ENCODE assay signal across 8 cellular contexts in the genomic region with DNA sequence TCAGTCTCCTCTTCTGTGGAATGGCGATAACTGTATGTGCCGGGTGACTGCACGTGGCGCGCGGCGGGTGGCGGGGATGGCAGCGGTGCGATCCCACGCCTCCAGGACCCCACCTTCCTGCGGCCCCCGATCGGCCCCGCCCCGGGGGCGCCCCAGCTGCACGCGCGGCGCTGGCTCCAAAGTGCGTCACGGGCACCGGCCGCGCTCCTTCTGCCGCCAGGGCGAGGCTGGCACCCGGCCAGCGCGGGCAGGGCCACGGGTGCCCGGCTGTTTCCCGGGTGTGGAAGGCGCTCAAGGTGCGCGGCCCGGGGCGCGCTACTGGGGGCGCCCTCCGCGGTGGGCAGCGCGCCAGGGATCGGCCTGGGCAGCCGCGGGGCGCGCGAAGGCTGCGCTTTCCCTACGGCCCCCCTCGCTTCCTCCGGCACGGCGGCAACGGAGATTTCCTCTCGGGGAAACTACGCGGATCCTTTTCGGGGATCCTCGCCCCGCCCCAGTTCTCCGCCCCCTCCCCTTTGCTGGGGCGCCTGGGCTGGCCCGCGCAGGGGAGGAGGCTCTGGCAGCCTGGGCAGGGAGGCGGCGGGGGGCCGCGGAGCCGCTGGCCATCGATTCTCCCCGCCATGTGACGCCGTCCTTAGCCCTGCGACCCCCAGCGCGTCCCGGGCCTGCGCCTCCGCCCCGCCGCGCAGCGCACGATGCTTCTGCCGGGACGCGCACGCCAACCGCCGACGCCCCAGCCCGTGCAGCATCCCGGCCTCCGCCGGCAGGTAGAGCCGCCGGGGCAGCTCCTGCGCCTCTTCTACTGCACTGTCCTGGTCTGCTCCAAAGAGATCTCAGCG. TPM values are rescaled to one million over a fixed set of nuclear protein-coding genes. Genes with fewer than 3 reads are reported as not detected.
DNase-seq lines count a peak whose midpoint lies in the region; ATAC-seq and TF ChIP-seq lines count a peak whose summit lies in the region.

A gene with protein sequence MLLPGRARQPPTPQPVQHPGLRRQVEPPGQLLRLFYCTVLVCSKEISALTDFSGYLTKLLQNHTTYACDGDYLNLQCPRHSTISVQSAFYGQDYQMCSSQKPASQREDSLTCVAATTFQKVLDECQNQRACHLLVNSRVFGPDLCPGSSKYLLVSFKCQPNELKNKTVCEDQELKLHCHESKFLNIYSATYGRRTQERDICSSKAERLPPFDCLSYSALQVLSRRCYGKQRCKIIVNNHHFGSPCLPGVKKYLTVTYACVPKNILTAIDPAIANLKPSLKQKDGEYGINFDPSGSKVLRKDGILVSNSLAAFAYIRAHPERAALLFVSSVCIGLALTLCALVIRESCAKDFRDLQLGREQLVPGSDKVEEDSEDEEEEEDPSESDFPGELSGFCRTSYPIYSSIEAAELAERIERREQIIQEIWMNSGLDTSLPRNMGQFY (plus strand): TSS at position 545 of the 836 bp plus-strand sequence. CDS start 148 bp downstream, at position 693.

- 1% methylated on average over 54 of the region's 103 CpGs; no CpG with 5 or more reads in 1 of the 2 experiments for WGBS in IMR-90 (ENCODE audit: extremely low coverage in 2 of 2, insufficient read length in 1 of 2), 2 experiments
- 0 to 4% (median 1%) methylated on average over 11 to 103 of the region's 103 CpGs for WGBS in spleen, 5 donors

- POLR2A ChIA-PET in IMR-90 (lab: Charles Lee; ENCODE audit: unreplicated experiment): no interaction called here

- H3K23ac ChIP-seq in IMR-90 (ENCODE audit: low read depth, low read length): 0 out of 2 replicates have a peak within 1 kb of the TSS, but pooled peaks have one; percentile 11

- H3K36me3 ChIP-seq in IMR-90 (ENCODE audit: control insufficient read depth, insufficient read depth, low read length) (no peaks in the 10 kb centered on the region), spleen (no peaks in the 10 kb centered on the region)

- peak within 1 kb of the TSS; percentile 81 for H3K9ac ChIP-seq in IMR-90 (ENCODE audit: low read depth, low read length)

- TF ChIP-seq CTCF in IMR-90 (conservative IDR thresholded peaks at IDR 0.05; ENCODE audit: low read depth, low read length) (0 out of 2 replicates have a peak, but pooled peaks have one; percentile 9), spleen (IDR thresholded peaks at IDR 0.05 in 8 of 11, conservative IDR thresholded peaks at IDR 0.05 in 3 of 11) (peak in 3 of 11 experiments; percentile 10 to 31 (median 25))

- H3K9me1 ChIP-seq in IMR-90 (ENCODE audit: insufficient read depth, low read length): no peaks in the 10 kb centered on the region; the same call in 1 of the 2 replicates

- dilution Hi-C loops in IMR-90 (cut with HindIII; ENCODE audit: low sequenced_read_pairs, unreplicated experiment): no loop called here

- peak within 1 kb of the TSS; percentile 91 for H2AFZ ChIP-seq in IMR-90 (replicated peaks; ENCODE audit: low read length, poor library complexity)

- no peak within 1 kb of the TSS for H2BK20ac ChIP-seq in IMR-90 (ENCODE audit: low read depth, low read length)

- in situ Hi-C loops in IMR-90 (cut with MboI; ENCODE audit: low sequenced_read_pairs): no loop called here

- H3K18ac ChIP-seq in IMR-90 (ENCODE audit: low read depth, low read length): peak within 1 kb of the TSS; percentile 42

- CTCF ChIA-PET in IMR-90 (lab: Yijun Ruan, JAX): interaction anchor here (0.6 kb wide), 1 partner anchor 9 kb away, joined by 4 read pairs; no protein-coding TSS in a partner anchor

- intact Hi-C loops in IMR-90 (cut with micrococcal nuclease) (loop anchor here (5.0 to 10.0 kb wide), 2 partner anchors 82 to 110 kb away; no protein-coding TSS in a partner anchor), spleen (cut with DNase I; ENCODE audit: low total_unique reads) (no loop called here)

- H3K4ac ChIP-seq in IMR-90 (ENCODE audit: low read depth, low read length): peak within 1 kb of the TSS; percentile 11; the same call in 1 of the 2 replicates

- no peak within 1 kb of the TSS for H2BK120ac ChIP-seq in IMR-90 (ENCODE audit: low read depth, low read length)

- H3K56ac ChIP-seq in IMR-90 (ENCODE audit: extremely low read depth, insufficient read depth, low read length): 0 out of 2 replicates have a peak within 1 kb of the TSS, but pooled peaks have one; percentile 32

- peak; percentile 27 for DNase-seq in 8988T
- DNase-seq in IMR-90: peak; percentile 30
- peak in 41 of 61 donors; percentile 19 to 84 (median 56) for DNase-seq in caudate nucleus (lab: John Stamatoyannopoulos, UW)
- peak; percentile 30 for DNase-seq in iris pigment epithelial cell (ENCODE audit: low read depth)
- peak; percentile 86 for DNase-seq in spleen
- no peak for DNase-seq in DMS114 treated with DMSO at 0.1 percent for 48 hours (lab: John Stamatoyannopoulos, UW; ENCODE audit: unreplicated experiment)

- H2AK9ac ChIP-seq in IMR-90 (replicated peaks; ENCODE audit: low read depth, low read length, poor library complexity): peak within 1 kb of the TSS; percentile 92

- TF ChIP-seq POLR2A in IMR-90 (IDR thresholded peaks at IDR 0.05; ENCODE audit: low read depth, low read length): no peak; the same call in 1 of the 2 replicates
- peak in 1 of 3 donors; percentile 33 for TF ChIP-seq POLR2A in spleen (IDR thresholded peaks at IDR 0.05)

- peaks cover 10% of the 10 kb centered on the region for H3K4me1 ChIP-seq in IMR-90 (ENCODE audit: control insufficient read depth, insufficient read depth, low read length)
- peaks cover 10 to 74% (median 47%) of the 10 kb centered on the region in 6 donors for H3K4me1 ChIP-seq in spleen

- peak within 1 kb of the TSS; percentile 64 for H3K4me3 ChIP-seq in IMR-90 (ENCODE audit: insufficient read depth, low read depth, low read length)
- H3K4me3 ChIP-seq in spleen: peak within 1 kb of the TSS; percentile 63 to 89 (median 71)

- H4K8ac ChIP-seq in IMR-90 (ENCODE audit: low read depth in 2 of 2, low read length in 2 of 2): peak within 1 kb of the TSS; percentile 63 to 94

- H3K27ac ChIP-seq in IMR-90 (ENCODE audit: insufficient read depth, low read length) (peak within 1 kb of the TSS; percentile 66), caudate nucleus (ENCODE audit: low read depth, low read length) (peak within 1 kb of the TSS; percentile 98), spleen (peak within 1 kb of the TSS; percentile 90 to 98 (median 94))

- no TSS peak for BruUV-seq in IMR-90 (replicated peaks; lab: Mats Ljungman, UMichigan)

- H3K14ac ChIP-seq in IMR-90 (replicated peaks; ENCODE audit: low read depth, low read length): 0 out of 2 replicates have a peak within 1 kb of the TSS, but pooled peaks have one; percentile 16

- H3K9me3 ChIP-seq in IMR-90 (ENCODE audit: control insufficient read depth, insufficient read depth, low read length) (no peaks in the 10 kb centered on the region), spleen (no peaks in the 10 kb centered on the region)

- H4K20me1 ChIP-seq in IMR-90 (ENCODE audit: insufficient read depth, low read length): no peaks in the 10 kb centered on the region

- peak within 1 kb of the TSS; percentile 85 for H4K5ac ChIP-seq in IMR-90 (ENCODE audit: low read depth, low read length)

- H4K91ac ChIP-seq in IMR-90 (ENCODE audit: insufficient read depth, low read depth, low read length): 0 out of 2 replicates have a peak within 1 kb of the TSS, but pooled peaks have one; percentile 32

- no peak within 1 kb of the TSS for H2BK15ac ChIP-seq in IMR-90 (ENCODE audit: low read depth, low read length)

- H2AK5ac ChIP-seq in IMR-90 (ENCODE audit: low read depth, low read length): 0 out of 2 replicates have a peak within 1 kb of the TSS, but pooled peaks have one; percentile 33

- no peak for TF ChIP-seq RAD21 in IMR-90 (IDR thresholded peaks at IDR 0.05; ENCODE audit: low read length)

- peak within 1 kb of the TSS; percentile 100 for H3K4me2 ChIP-seq in IMR-90 (ENCODE audit: low read depth, low read length)

- H3K79me1 ChIP-seq in IMR-90 (ENCODE audit: low read depth in 1 of 2, low read length in 2 of 2): no peaks in the 10 kb centered on the region

- H3K27me3 ChIP-seq in IMR-90 (ENCODE audit: control insufficient read depth, insufficient read depth, low read length): peaks cover 6% of the 10 kb centered on the region; the same call in 1 of the 2 replicates
- peaks cover 0 to 30% (median 4%) of the 10 kb centered on the region in 7 donors for H3K27me3 ChIP-seq in spleen (replicated peaks in 1 of 7)

- no peak within 1 kb of the TSS for H2BK5ac ChIP-seq in IMR-90 (ENCODE audit: low read depth, low read length, poor library complexity, severe bottlenecking)

- ATAC-seq in IMR-90 (ENCODE audit: low read depth) (peak; percentile 53), GM19035 (IDR thresholded peaks at IDR 0.05; ENCODE audit: unreplicated experiment) (no peak)
- peak; percentile 66 to 70 for ATAC-seq in activated CD4-positive, CD25-positive, alpha-beta regulatory T cell treated with anti-CD3 and anti-CD28 coated beads, Interleukin-2, amount 50 U/mL, for 24 hours

TF ChIP-seq in IMR-90, 13 proteins besides CTCF, POLR2A, EP300 and RAD21:
- no peak for TF ChIP-seq CHD1 (IDR thresholded peaks at IDR 0.05; ENCODE audit: low read depth, low read length)
- TF ChIP-seq RCOR1 (IDR thresholded peaks at IDR 0.05; ENCODE audit: insufficient replicate concordance, low read length): peak; percentile 47
- peak; percentile 85 for TF ChIP-seq BHLHE40 (IDR thresholded peaks at IDR 0.05; ENCODE audit: low read depth, low read length)
- no peak for TF ChIP-seq CEBPB (IDR thresholded peaks at IDR 0.05; ENCODE audit: low read depth, low read length)

RNA-seq across cellular contexts. Expression of the gene that starts here (rescaled TPM):
- total RNA-seq in IMR-90 (2012; rRNA removed) (0.72 and 0.83 TPM in 2 replicates), spleen (10 to 100 TPM; 19.3 to 39.4 (median 28.7) TPM)
- polyA plus RNA-seq in IMR-90 (2012; rRNA removed) (1.1 and 1.3 TPM in 2 replicates), spleen (10 to 100 TPM; 11.9 to 18.2 (median 16.2) TPM)
- polyA plus RNA-seq in IMR-90 (2012; cell fraction: cytosol; rRNA removed): 0.85 and 1.1 TPM in 2 replicates
- 1.2 and 1.5 TPM in 2 replicates for polyA plus RNA-seq in IMR-90 (2012; cell fraction: nucleus; rRNA removed; ENCODE audit: low replicate concordance)

Comparison
In these comparisons a context has a peak if more than half of its experiments do, and no peak if none do; other contexts are left out.
1. RNA of the gene that starts here (total RNA-seq): 19.3 to 39.4 TPM in spleen; 0.72 to 0.83 TPM in IMR-90; every median in the first group is over 10 times any median in the second.
2. Peak in every context shown above with its lines, with median percentiles within 50 percentile points of each other: H3K27ac ChIP-seq.